Comparison of ENCODE assay signal across 11 cellular contexts in the genomic region with DNA sequence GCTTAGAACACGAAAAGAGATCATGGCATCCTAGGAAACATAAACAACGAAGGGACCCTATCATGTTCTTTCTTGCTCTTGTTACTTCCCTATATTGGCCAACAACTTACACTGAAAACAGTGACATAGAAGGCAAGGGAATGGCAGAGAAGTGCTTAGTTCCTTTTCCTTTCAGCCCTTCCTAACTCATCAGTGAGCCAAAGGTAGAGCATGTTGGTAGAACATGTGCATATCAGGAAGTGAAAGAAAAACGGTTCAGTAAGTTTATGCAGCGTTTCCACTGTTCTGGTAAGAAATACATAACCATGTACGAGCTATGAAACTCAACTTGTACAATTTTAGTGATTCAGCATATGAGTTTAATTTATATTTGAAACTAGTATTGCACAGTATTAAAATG.
DNase-seq lines count a peak whose midpoint lies in the region; ATAC-seq, FAIRE-seq and TF ChIP-seq lines count a peak whose summit lies in the region.
"Had no signal": no experiment of that assay in that cellular context is flagged by ENCODE, and none has a peak within 500 bp of the region (broad histone marks: within the 10 kb centered on the region; RNA-seq: fewer than 3 reads in every experiment).

No MANE protein-coding gene starts in this region.

- peak; percentile 34 for DNase-seq in SKM-1 (lab: John Stamatoyannopoulos, UW; ENCODE audit: unreplicated experiment)
- no peak for DNase-seq in SW480 (ENCODE audit: low spot score)
- DNase-seq in iPS-NIHi11 (ENCODE audit: low spot score): no peak
- no peak for DNase-seq in activated naive CD4-positive, alpha-beta T cell (lab: John Stamatoyannopoulos, UW)
- DNase-seq in D721Med (ENCODE audit: insufficient read length, low spot score): no peak
- DNase-seq: BE2C, islet precursor cell, substantia nigra had no signal

- no peak for TF ChIP-seq CTCF in D721Med (IDR thresholded peaks at IDR 0.05; ENCODE audit: insufficient read depth, missing control alignments)

- TF ChIP-seq POLR2A in GM18505 (IDR thresholded peaks at IDR 0.05; ENCODE audit: borderline replicate concordance, extremely low read depth, insufficient read depth, insufficient read length): no peak

- no peak for FAIRE-seq in D721Med (lab: Jason Lieb, UNC)

- ATAC-seq in GM18505 (IDR thresholded peaks at IDR 0.05; ENCODE audit: unreplicated experiment) (peak; percentile 91), GM21528 (IDR thresholded peaks at IDR 0.05; ENCODE audit: low FRiP score, unreplicated experiment) (peak; percentile 87), HG03196 (IDR thresholded peaks at IDR 0.05; ENCODE audit: unreplicated experiment) (peak; percentile 67)
